ENCODE assay signal across 16 cellular contexts in the genomic region with DNA sequence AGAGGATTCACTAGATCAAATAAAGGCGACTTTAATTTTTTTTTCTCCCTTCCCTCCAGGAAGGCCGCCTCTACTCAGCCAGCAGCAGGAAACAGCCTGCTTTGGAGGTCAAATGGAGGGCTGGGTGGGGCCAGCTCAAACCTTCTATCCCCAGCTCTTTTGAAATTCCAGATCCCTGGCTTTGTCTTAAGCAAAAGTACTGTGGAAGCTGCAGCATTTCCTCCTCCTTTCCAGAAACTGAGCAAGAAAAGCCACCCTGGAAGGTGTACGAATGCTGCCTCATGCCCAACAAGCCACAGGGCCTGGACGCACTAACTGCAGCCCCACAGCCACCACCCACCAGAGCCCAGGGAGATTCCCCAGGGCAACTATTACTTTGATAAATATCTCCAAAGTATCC. TPM values are rescaled to one million over a fixed set of nuclear protein-coding genes. Genes with fewer than 3 reads are reported as not detected.
A peak's percentile ranks its signal among the peaks of the same experiment; 100 is the strongest.
DNase-seq lines count a peak whose midpoint lies in the region; ATAC-seq, FAIRE-seq and TF ChIP-seq lines count a peak whose summit lies in the region.
"Had no signal": no experiment of that assay in that cellular context is flagged by ENCODE, and none has a peak within 500 bp of the region (broad histone marks: within the 10 kb centered on the region; RNA-seq: fewer than 3 reads in every experiment).

No MANE protein-coding gene starts in this region.

- FAIRE-seq in HepG2 (lab: Jason Lieb, UNC), result no peak
- FAIRE-seq: GM12878, urothelium cell line had no signal

- ATAC-seq in esophagus mucosa, result peak; percentile 64
- ATAC-seq in HepG2, result no peak
- ATAC-seq in upper lobe of right lung, result peak; percentile 58
- no peak for ATAC-seq in activated CD4-positive, CD25-positive, alpha-beta regulatory T cell treated with anti-CD3 and anti-CD28 coated beads, Interleukin-2, amount 50 U/mL, for 24 hours
- ATAC-seq: activated CD8-positive, alpha-beta memory T cell treated with anti-CD3 and anti-CD28 coated beads, Interleukin-2, amount 10 ng/mL, durations not matched to agents 7 days and 5 days; GM12878; lower lobe of right lung; sciatic nerve had no signal

- TF ChIP-seq POLR2A in HepG2 (IDR thresholded peaks at IDR 0.05; ENCODE audit: insufficient read depth in 1 of 2, low read depth in 2 of 2, low read length in 2 of 2), result no peak

- no peak overlapping the region for H3K4me2 ChIP-seq in HepG2 (ENCODE audit: low read depth, low read length)

- H3K27me3 ChIP-seq in HepG2 (ENCODE audit: control insufficient read depth in 1 of 2, insufficient read depth in 2 of 2, low read length in 2 of 2) (no peaks in the 10 kb centered on the region), upper lobe of right lung (no peaks in the 10 kb centered on the region)

- no peak for TF ChIP-seq RAD21 in HepG2 (CRISPR knock-in tag; IDR thresholded peaks at IDR 0.05)

- in situ Hi-C loops in HepG2 (cut with HindIII; ENCODE audit: extremely low pct_ligation_motif_present, low pct_unique_long_range_greater_than_20kb) (no loop called here), GM13977 (cut with MboI; ENCODE audit: low pct_unique_long_range_greater_than_20kb, low sequenced_read_pairs, unreplicated experiment) (no loop called here)

- DNase-seq in RPMI7951 (ENCODE audit: low read depth), result peak; percentile 33
- DNase-seq in HepG2 (ENCODE audit: low spot score), result no peak
- DNase-seq in upper lobe of right lung, result no peak
- DNase-seq in GM13977 (ENCODE audit: low spot score), result no peak
- DNase-seq in NCI-H1436 treated with DMSO at 0.1 percent for 48 hours (lab: John Stamatoyannopoulos, UW), result no peak
- DNase-seq: activated CD8-positive, alpha-beta memory T cell treated with anti-CD3 and anti-CD28 coated beads, Interleukin-2, amount 10 ng/mL, durations not matched to agents 7 days and 5 days; amygdala; Caco-2; lower lobe of right lung; NCI-H1417 treated with DMSO at 0.1 percent for 48 hours had no signal

- 93% methylated on average over 2 of the region's 4 CpGs for WGBS in HepG2 (ENCODE audit: low lambda C conversion rate)

- no peak overlapping the region for H2AFZ ChIP-seq in HepG2 (ENCODE audit: low read length)

- H3K4me1 ChIP-seq in HepG2 (ENCODE audit: insufficient read depth, low read length) (peaks cover 43% of the 10 kb centered on the region), upper lobe of right lung (peaks cover 18% of the 10 kb centered on the region)

- TF ChIP-seq CTCF in HepG2 (CRISPR knock-in tag; IDR thresholded peaks at IDR 0.05), result no peak
- no peak for TF ChIP-seq CTCF in upper lobe of right lung (IDR thresholded peaks at IDR 0.05)
- TF ChIP-seq CTCF in GM13977 (IDR thresholded peaks at IDR 0.05; ENCODE audit: extremely low read depth, insufficient read depth, missing control alignments), result no peak

- BruUV-seq in HepG2 (replicated peaks; lab: Mats Ljungman, UMichigan), result no TSS peak

- POLR2A ChIA-PET in HepG2 (lab: Yijun Ruan, JAX), result no interaction called here

- no peaks in the 10 kb centered on the region for H4K20me1 ChIP-seq in HepG2 (ENCODE audit: insufficient read depth, low read length)

- no peak for TF ChIP-seq EP300 in HepG2 (IDR thresholded peaks at IDR 0.05; ENCODE audit: low read depth in 2 of 2, low read length in 2 of 2)
- no peak for TF ChIP-seq EP300 in HepG2 (CRISPR knock-in tag; IDR thresholded peaks at IDR 0.05; ENCODE audit: borderline replicate concordance)

- intact Hi-C loops in HepG2 (cut with micrococcal nuclease; ENCODE audit: unreplicated experiment), result loop anchor here (10.0 kb wide), 1 partner anchor 46 kb away; no protein-coding TSS in a partner anchor
- intact Hi-C loops in upper lobe of right lung (cut with DNase I), result no loop called here

- no peaks in the 10 kb centered on the region for H3K9me3 ChIP-seq in HepG2 (ENCODE audit: low read length)
- no peaks in the 10 kb centered on the region for H3K9me3 ChIP-seq in upper lobe of right lung
- H3K9me3 ChIP-seq: Caco-2, lower lobe of right lung had no signal

- no peaks in the 10 kb centered on the region for H3K79me2 ChIP-seq in HepG2 (ENCODE audit: insufficient read depth, low read length)

- CTCF ChIA-PET in HepG2 (lab: Yijun Ruan, JAX; ENCODE audit: low intra/inter-chr PET ratio, low total read pairs), result no interaction called here

- H3K36me3 ChIP-seq in HepG2 (replicated peaks in 1 of 2; ENCODE audit: control insufficient read depth in 1 of 2, insufficient read depth in 2 of 2, low read length in 2 of 2) (0 out of 5 replicates have a peak, but pooled peaks cover 0 to 4% of the 10 kb centered on the region in 2 experiments), upper lobe of right lung (peaks cover 4% of the 10 kb centered on the region)
- H3K36me3 ChIP-seq: lower lobe of right lung had no signal

- no peak overlapping the region for H3K9ac ChIP-seq in HepG2 (ENCODE audit: insufficient read depth, low read depth, low read length)

- H3K4me3 ChIP-seq in HepG2 (replicated peaks in 1 of 3; ENCODE audit: insufficient read depth in 1 of 3, low read depth in 2 of 3, low read length in 3 of 3) (no peak overlapping the region), upper lobe of right lung (no peak overlapping the region)
- H3K4me3 ChIP-seq: GM12878, lower lobe of right lung had no signal

- H3K27ac ChIP-seq in HepG2 (ENCODE audit: extremely low read length, insufficient read depth, low read length) (peak overlapping the region; percentile 35), upper lobe of right lung (peak overlapping the region; percentile 11)
- H3K27ac ChIP-seq: lower lobe of right lung had no signal

TF ChIP-seq in HepG2, 621 proteins besides CTCF, POLR2A, EP300 and RAD21 (continues in another document):
- TF ChIP-seq NCOR1 (IDR thresholded peaks at IDR 0.05; ENCODE audit: borderline replicate concordance, low read length), result no peak
- no peak for TF ChIP-seq ZNF329 (CRISPR knock-in tag; IDR thresholded peaks at IDR 0.05; ENCODE audit: low read depth)
- TF ChIP-seq KDM6A (CRISPR knock-in tag; IDR thresholded peaks at IDR 0.05; ENCODE audit: low read depth), result no peak
- TF ChIP-seq DR1 (CRISPR knock-in tag; IDR thresholded peaks at IDR 0.05), result no peak
- TF ChIP-seq, protein P1, sequence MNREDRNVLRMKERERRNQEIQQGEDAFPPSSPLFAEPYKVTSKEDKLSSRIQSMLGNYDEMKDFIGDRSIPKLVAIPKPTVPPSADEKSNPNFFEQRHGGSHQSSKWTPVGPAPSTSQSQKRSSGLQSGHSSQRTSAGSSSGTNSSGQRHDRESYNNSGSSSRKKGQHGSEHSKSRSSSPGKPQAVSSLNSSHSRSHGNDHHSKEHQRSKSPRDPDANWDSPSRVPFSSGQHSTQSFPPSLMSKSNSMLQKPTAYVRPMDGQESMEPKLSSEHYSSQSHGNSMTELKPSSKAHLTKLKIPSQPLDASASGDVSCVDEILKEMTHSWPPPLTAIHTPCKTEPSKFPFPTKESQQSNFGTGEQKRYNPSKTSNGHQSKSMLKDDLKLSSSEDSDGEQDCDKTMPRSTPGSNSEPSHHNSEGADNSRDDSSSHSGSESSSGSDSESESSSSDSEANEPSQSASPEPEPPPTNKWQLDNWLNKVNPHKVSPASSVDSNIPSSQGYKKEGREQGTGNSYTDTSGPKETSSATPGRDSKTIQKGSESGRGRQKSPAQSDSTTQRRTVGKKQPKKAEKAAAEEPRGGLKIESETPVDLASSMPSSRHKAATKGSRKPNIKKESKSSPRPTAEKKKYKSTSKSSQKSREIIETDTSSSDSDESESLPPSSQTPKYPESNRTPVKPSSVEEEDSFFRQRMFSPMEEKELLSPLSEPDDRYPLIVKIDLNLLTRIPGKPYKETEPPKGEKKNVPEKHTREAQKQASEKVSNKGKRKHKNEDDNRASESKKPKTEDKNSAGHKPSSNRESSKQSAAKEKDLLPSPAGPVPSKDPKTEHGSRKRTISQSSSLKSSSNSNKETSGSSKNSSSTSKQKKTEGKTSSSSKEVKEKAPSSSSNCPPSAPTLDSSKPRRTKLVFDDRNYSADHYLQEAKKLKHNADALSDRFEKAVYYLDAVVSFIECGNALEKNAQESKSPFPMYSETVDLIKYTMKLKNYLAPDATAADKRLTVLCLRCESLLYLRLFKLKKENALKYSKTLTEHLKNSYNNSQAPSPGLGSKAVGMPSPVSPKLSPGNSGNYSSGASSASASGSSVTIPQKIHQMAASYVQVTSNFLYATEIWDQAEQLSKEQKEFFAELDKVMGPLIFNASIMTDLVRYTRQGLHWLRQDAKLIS (CRISPR knock-in tag; IDR thresholded peaks at IDR 0.05), result no peak
- no peak for TF ChIP-seq ZNF292 (CRISPR knock-in tag; IDR thresholded peaks at IDR 0.05; ENCODE audit: borderline replicate concordance, low read depth)
- no peak for TF ChIP-seq SKI (IDR thresholded peaks at IDR 0.05; ENCODE audit: partially characterized antibody)
- TF ChIP-seq JARID2 (CRISPR knock-in tag; IDR thresholded peaks at IDR 0.05; ENCODE audit: insufficient replicate concordance), result no peak

RNA-seq across cellular contexts. Expression of gene ZCCHC13, which starts 55.1 kb away (rescaled TPM):
- total RNA-seq in RPMI7951 (2014; rRNA removed; shearing (Covaris generic)), result not detected in 2 replicates
- total RNA-seq in esophagus mucosa (not detected), HepG2 (2016; rRNA removed; fragmentation: Illumina TruSeq; extraction: Trizol) (not detected in 2 replicates), upper lobe of right lung (not detected)
- total RNA-seq in HepG2 (2016; cell fraction: cytosol; rRNA removed; fragmentation: Illumina TruSeq; extraction: Trizol; ENCODE audit: low read depth), result not detected in 2 replicates
- not detected in 2 replicates for total RNA-seq in HepG2 (2016; cell fraction: insoluble cytoplasmic fraction; rRNA removed; fragmentation: Illumina TruSeq; extraction: Trizol)
- total RNA-seq in HepG2 (2016; cell fraction: membrane; rRNA removed; fragmentation: Illumina TruSeq; extraction: Trizol), result not detected in 2 replicates
- not detected in 2 replicates for total RNA-seq in HepG2 (2016; cell fraction: nucleus; rRNA removed; fragmentation: Illumina TruSeq; extraction: Trizol)
- not detected in 2 replicates for polyA plus RNA-seq in HepG2 (2011; rRNA removed)
- not detected in 2 replicates for polyA plus RNA-seq in HepG2 (2011; cell fraction: cytosol; rRNA removed)
- not detected in 2 replicates for polyA plus RNA-seq in HepG2 (2011; cell fraction: nucleus; rRNA removed)
- not detected in 2 replicates for polyA plus RNA-seq in HepG2 (2012)
- polyA plus RNA-seq in HepG2 (2016; cell fraction: cytosol; fragmentation: Illumina TruSeq; extraction: Trizol; ENCODE audit: low read depth), result not detected in 2 replicates
- polyA plus RNA-seq in HepG2 (2016; cell fraction: insoluble cytoplasmic fraction; fragmentation: Illumina TruSeq; extraction: Trizol; ENCODE audit: low read depth), result not detected in 2 replicates
- not detected in 2 replicates for polyA plus RNA-seq in HepG2 (2016; cell fraction: membrane; fragmentation: Illumina TruSeq; extraction: Trizol; ENCODE audit: low read depth)
- not detected in 2 replicates for polyA plus RNA-seq in HepG2 (2016; cell fraction: nucleus; fragmentation: Illumina TruSeq; extraction: Trizol; ENCODE audit: insufficient read depth, low read depth)
- not detected in 2 replicates for polyA minus RNA-seq in HepG2 (2011; rRNA and poly(A)+ RNA removed; ENCODE audit: low replicate concordance)
- polyA minus RNA-seq in HepG2 (2011; cell fraction: cytosol; rRNA and poly(A)+ RNA removed), result not detected in 2 replicates
- polyA minus RNA-seq in HepG2 (2011; cell fraction: nucleus; rRNA and poly(A)+ RNA removed), result not detected in 2 replicates
- total RNA-seq: activated CD8-positive, alpha-beta memory T cell treated with anti-CD3 and anti-CD28 coated beads, Interleukin-2, amount 10 ng/mL, durations not matched to agents 7 days and 5 days; Caco-2; epithelial cell of proximal tubule; GM12878; lower lobe of right lung; sciatic nerve had no signal
- polyA plus RNA-seq: GM12878 had no signal

Comparison
In these comparisons a context has a peak if more than half of its experiments do, and no peak if none do; other contexts are left out.
1. ATAC-seq: peak in esophagus mucosa (single experiment) and upper lobe of right lung (single experiment); none in HepG2 (single experiment) and activated CD4-positive, CD25-positive, alpha-beta regulatory T cell treated with anti-CD3 and anti-CD28 coated beads, Interleukin-2, amount 50 U/mL, for 24 hours (0 of 2).